ENCODE assay signal across 1 cellular context in genomic region chr1:86906419-86906818, GRCh38.
TF ChIP-seq lines count a peak whose summit lies in the region.

No MANE protein-coding gene starts in this region.

TF ChIP-seq in endothelial cell of umbilical vein, 7 proteins besides CTCF, POLR2A, EP300 and RAD21:
- no peak for TF ChIP-seq MAX (IDR thresholded peaks at IDR 0.05; ENCODE audit: insufficient read depth, insufficient read length)
- TF ChIP-seq JUN (IDR thresholded peaks at IDR 0.05; ENCODE audit: borderline replicate concordance, insufficient read depth, insufficient read length, low read depth), result no peak
- no peak for TF ChIP-seq POLR2AphosphoS5 (IDR thresholded peaks at IDR 0.05; ENCODE audit: insufficient read depth, low read depth, low read length)
- no peak for TF ChIP-seq MYC (IDR thresholded peaks at IDR 0.05; ENCODE audit: low read depth, low read length)
TF ChIP-seq in endothelial cell of umbilical vein: peak in this region for 0.
